In genomic region chr12:108690191-108690518, GRCh38 we compare ENCODE assay signal across 10 cellular contexts. TPM values are rescaled to one million over a fixed set of nuclear protein-coding genes. Genes with fewer than 3 reads are reported as not detected.
DNase-seq lines count a peak whose midpoint lies in the region; ATAC-seq, FAIRE-seq and TF ChIP-seq lines count a peak whose summit lies in the region.
"Had no signal": no experiment of that assay in that cellular context is flagged by ENCODE, and none has a peak within 500 bp of the region (broad histone marks: within the 10 kb centered on the region; RNA-seq: fewer than 3 reads in every experiment).

No MANE protein-coding gene starts in this region.

- peak overlapping the region; percentile 88 for H3K4me2 ChIP-seq in K562 (ENCODE audit: insufficient read depth, low read length)

- H2AFZ ChIP-seq in K562 (ENCODE audit: low read depth, low read length): no peak overlapping the region

- no peaks in the 10 kb centered on the region for H3K9me3 ChIP-seq in heart left ventricle
- no peaks in the 10 kb centered on the region for H3K9me3 ChIP-seq in K562 (replicated peaks; ENCODE audit: control insufficient read depth, insufficient read depth, low read depth, low read length)
- H3K9me3 ChIP-seq in muscle layer of duodenum (ENCODE audit: control insufficient read depth in 1 of 2, low read length in 2 of 2): no peaks in the 10 kb centered on the region
- no peaks in the 10 kb centered on the region for H3K9me3 ChIP-seq in vagina
- H3K9me3 ChIP-seq: HAP-1 had no signal

- no peak for ATAC-seq in heart left ventricle
- ATAC-seq in left cardiac atrium: no peak
- peak; percentile 8 for ATAC-seq in K562

- FAIRE-seq in K562 (lab: Jason Lieb, UNC): no peak

- TF ChIP-seq CTCF in heart left ventricle (IDR thresholded peaks at IDR 0.05) (no peak), K562 (IDR thresholded peaks at IDR 0.05 in 2 of 3, conservative IDR thresholded peaks at IDR 0.05 in 1 of 3; ENCODE audit: insufficient read depth in 2 of 3, low read depth in 1 of 3, low read length in 3 of 3) (no peak), vagina (IDR thresholded peaks at IDR 0.05) (no peak)

- H3K27me3 ChIP-seq in heart left ventricle (no peaks in the 10 kb centered on the region), K562 (ENCODE audit: control insufficient read depth in 2 of 2, insufficient read depth in 2 of 2, low read length in 2 of 2) (no peaks in the 10 kb centered on the region), muscle layer of duodenum (ENCODE audit: low read depth, low read length) (no peaks in the 10 kb centered on the region), vagina (no peaks in the 10 kb centered on the region)

- H3K4me1 ChIP-seq in heart left ventricle (peaks cover 18 to 95% (median 73%) of the 10 kb centered on the region in 12 donors), K562 (replicated peaks in 1 of 2; ENCODE audit: control insufficient read depth in 2 of 2, insufficient read depth in 2 of 2, low read length in 2 of 2) (peaks cover 42 to 83% of the 10 kb centered on the region in 2 experiments), muscle layer of duodenum (ENCODE audit: control insufficient read depth in 1 of 2, insufficient read depth in 2 of 2, low read length in 2 of 2) (peaks cover 46 to 54% of the 10 kb centered on the region in 2 donors), vagina (peaks cover 73% of the 10 kb centered on the region)

- DNase-seq in heart left ventricle: no peak
- no peak for DNase-seq in left cardiac atrium
- DNase-seq in K562 (ENCODE audit: extremely low read depth in 1 of 4, low spot score in 3 of 4): no peak
- no peak for DNase-seq in vagina (ENCODE audit: extremely low spot score in 2 of 2)
- DNase-seq in NCI-H226: no peak
- DNase-seq in retina: no peak
- no peak for DNase-seq in hippocampal formation (lab: John Stamatoyannopoulos, UW)
- DNase-seq: activated CD8-positive, alpha-beta memory T cell treated with anti-CD3 and anti-CD28 coated beads, Interleukin-2, amount 50 U/mL, for 48 hours had no signal

- BruUV-seq in K562 (replicated peaks; lab: Mats Ljungman, UMichigan): TSS peak; percentile 82

- H3K9me1 ChIP-seq in K562 (ENCODE audit: control insufficient read depth, insufficient read depth, low read length): no peaks in the 10 kb centered on the region

- H3K9ac ChIP-seq in K562 (ENCODE audit: insufficient read depth in 1 of 2, low read depth in 2 of 2, low read length in 2 of 2): peak overlapping the region; percentile 78 to 94

- CTCF ChIA-PET in K562 (lab: Yijun Ruan, JAX; ENCODE audit: low intra/inter-chr PET ratio): interaction anchor here (1.9 kb wide), 1 partner anchor 113 kb away, joined by 10 read pairs; no protein-coding TSS in a partner anchor

- H3K4me3 ChIP-seq in heart left ventricle (peak overlapping the region in 1 of 12 donors; percentile 16), K562 (no peak overlapping the region), muscle layer of duodenum (ENCODE audit: low read depth in 1 of 2, low read length in 2 of 2) (peak overlapping the region in 1 of 2 donors; percentile 32), vagina (no peak overlapping the region)
- H3K4me3 ChIP-seq: HAP-1 had no signal

- peaks cover 0 to 10% (median 0%) of the 10 kb centered on the region in 9 donors for H3K36me3 ChIP-seq in heart left ventricle
- H3K36me3 ChIP-seq in K562 (ENCODE audit: control insufficient read depth, insufficient read depth, low read length): peaks cover 57% of the 10 kb centered on the region
- H3K36me3 ChIP-seq in muscle layer of duodenum (ENCODE audit: control insufficient read depth in 1 of 2, insufficient read depth in 2 of 2, low read length in 2 of 2): peaks cover 0 to 4% of the 10 kb centered on the region in 2 donors
- H3K36me3 ChIP-seq in vagina: no peaks in the 10 kb centered on the region

- TF ChIP-seq EP300 in K562 (IDR thresholded peaks at IDR 0.05; ENCODE audit: low read length): no peak

- no peak; a peak in 2 of 4 replicates for TF ChIP-seq RAD21 in K562 (CRISPR knock-in tag; conservative IDR thresholded peaks at IDR 0.05 in 1 of 2, IDR thresholded peaks at IDR 0.05 in 1 of 2)

- H4K20me1 ChIP-seq in K562 (replicated peaks; ENCODE audit: control insufficient read depth, insufficient read depth, low read length): no peaks in the 10 kb centered on the region

- peaks cover 86% of the 10 kb centered on the region for H3K79me2 ChIP-seq in K562 (ENCODE audit: control insufficient read depth, insufficient read depth, low read length)

- H3K27ac ChIP-seq in heart left ventricle (peak overlapping the region; percentile 84 to 96 (median 94)), K562 (ENCODE audit: extremely low read depth, low read depth, low read length) (peak overlapping the region; percentile 99), muscle layer of duodenum (ENCODE audit: low read length) (peak overlapping the region; percentile 98), vagina (peak overlapping the region; percentile 89)

- POLR2A ChIA-PET in K562 (lab: Yijun Ruan, JAX): interaction anchor here (0.6 to 4.8 kb wide), 16 partner anchors 9 to 1072 kb away, joined by 3 to 33 read pairs (median 4); no protein-coding TSS in a partner anchor

- TF ChIP-seq POLR2A in heart left ventricle (IDR thresholded peaks at IDR 0.05) (no peak), K562 (conservative IDR thresholded peaks at IDR 0.05) (peak; percentile 41; the same call in 1 of the 2 replicates), vagina (IDR thresholded peaks at IDR 0.05) (no peak)

- intact Hi-C loops in heart left ventricle (cut with DNase I): loop anchor here in 8 of 10 donors (2.0 to 5.0 kb wide), 5 partner anchors 37 to 113 kb away; partner anchors contain the start of gene CORO1C (in 7 of the 8)
- intact Hi-C loops in left cardiac atrium (cut with DNase I): loop anchor here in 1 of 2 donors (2.0 kb wide), 1 partner anchor 41 kb away; the partner anchor contains the start of gene CORO1C
- intact Hi-C loops in K562 (cut with micrococcal nuclease): loop anchor here (1.0 to 5.0 kb wide), 4 partner anchors 39 to 127 kb away; partner anchors contain the start of genes ISCU and SELPLG
- intact Hi-C loops in vagina (cut with DNase I): no loop called here

- in situ Hi-C loops in K562 (cut with MboI): no loop called here

TF ChIP-seq in K562, 482 proteins besides CTCF, POLR2A, EP300 and RAD21 (continues in another document):
- TF ChIP-seq SRF (CRISPR knock-in tag; IDR thresholded peaks at IDR 0.05) (no peak; a peak in 1 of 4 replicates), ZNF165 (CRISPR knock-in tag; IDR thresholded peaks at IDR 0.05; ENCODE audit: borderline replicate concordance) (peak; percentile 83; the same call in 1 of the 2 replicates), E2F3 (CRISPR knock-in tag; IDR thresholded peaks at IDR 0.05) (0 out of 2 replicates have a peak, but pooled peaks have one; percentile 58), U2AF1 (optimal IDR thresholded peaks at IDR 0.05; ENCODE audit: low read depth, low read length) (no peak)

RNA-seq across cellular contexts. Expression of gene CORO1C, which starts 41.2 kb away (rescaled TPM):
- total RNA-seq in heart left ventricle (100 to 1,000 TPM in 1 of 9 donors, 10 to 100 TPM in 8; 48.3 to 119 (median 68.5) TPM), left cardiac atrium (100 to 1,000 TPM in 1 of 2 donors, 10 to 100 TPM in 1; 95.0 to 109 TPM), K562 (2014; rRNA removed) (118 and 123 TPM in 2 replicates), K562 (2014; rRNA removed; fragmentation: Illumina TruSeq; extraction: Trizol) (154 and 166 TPM in 2 replicates), K562 (2015; rRNA removed; fragmentation: Illumina TruSeq; extraction: Trizol) (141 and 147 TPM in 2 replicates), K562 (2021) (206 TPM in 2 replicates), vagina (189 TPM)
- polyA plus RNA-seq in heart left ventricle (10 to 100 TPM; 18.3 to 55.2 TPM), K562 (2011; rRNA removed) (265 and 280 TPM in 2 replicates), K562 (2014; fragmentation: Illumina TruSeq; extraction: Trizol) (142 and 159 TPM in 2 replicates), K562 (2014; fragmentation: Nextera tagmentation; extraction: Ambion mirVana) (10 to 100 TPM; 55.2 to 68.6 TPM), K562 (2014; rRNA removed) (125 and 150 TPM in 2 replicates)
- total RNA-seq in K562 (2011; cell fraction: chromatin; rRNA removed; ENCODE audit: low replicate concordance): 275 and 365 TPM in 2 replicates
- total RNA-seq in K562 (2011; cell fraction: nucleolus; rRNA removed): 109 and 134 TPM in 2 replicates
- 215 and 268 TPM in 2 replicates for total RNA-seq in K562 (2011; cell fraction: nucleoplasm; rRNA removed)
- polyA plus RNA-seq in K562 (2011; cell fraction: cytosol; rRNA removed): 140 and 201 TPM in 2 replicates
- polyA plus RNA-seq in K562 (2011; cell fraction: nucleus; rRNA removed): 132 and 151 TPM in 2 replicates
- 106 and 126 TPM in 2 replicates for polyA plus RNA-seq in K562 (2012)
- polyA minus RNA-seq in K562 (2011; rRNA and poly(A)+ RNA removed): 667 and 775 TPM in 2 replicates
- polyA minus RNA-seq in K562 (2011; cell fraction: cytosol; rRNA and poly(A)+ RNA removed): 210 and 245 TPM in 2 replicates
- 85.0 and 160 TPM in 2 replicates for polyA minus RNA-seq in K562 (2011; cell fraction: nucleus; rRNA and poly(A)+ RNA removed)

RNA-seq across cellular contexts. Expression of gene SELPLG, which starts 56.5 kb away (rescaled TPM):
- 10 to 100 TPM in 2 of 9 donors, 1 to 10 TPM in 7; 1.1 to 26.7 (median 4.0) TPM for total RNA-seq in heart left ventricle
- polyA plus RNA-seq in heart left ventricle: 1 to 10 TPM; 1.0 to 4.5 TPM
- 10 to 100 TPM in 1 of 2 donors, 1 to 10 TPM in 1; 4.5 to 12.5 TPM for total RNA-seq in left cardiac atrium
- total RNA-seq in K562 (2011; cell fraction: chromatin; rRNA removed; ENCODE audit: low replicate concordance): 0.35 and 0.79 TPM in 2 replicates
- 1.1 and 1.5 TPM in 2 replicates for total RNA-seq in K562 (2011; cell fraction: nucleolus; rRNA removed)
- total RNA-seq in K562 (2011; cell fraction: nucleoplasm; rRNA removed): 0.59 and 0.69 TPM in 2 replicates
- total RNA-seq in K562 (2014; rRNA removed): 1.7 and 3.4 TPM in 2 replicates
- 0.54 and 0.76 TPM in 2 replicates for total RNA-seq in K562 (2014; rRNA removed; fragmentation: Illumina TruSeq; extraction: Trizol)
- 10.2 TPM in 2 replicates for total RNA-seq in K562 (2015; rRNA removed; fragmentation: Illumina TruSeq; extraction: Trizol)
- total RNA-seq in K562 (2021): 2.2 and 2.5 TPM in 2 replicates
- polyA plus RNA-seq in K562 (2011; rRNA removed): 1.4 and 1.6 TPM in 2 replicates
- polyA plus RNA-seq in K562 (2011; cell fraction: cytosol; rRNA removed): 1.9 and 6.8 TPM in 2 replicates
- polyA plus RNA-seq in K562 (2011; cell fraction: nucleus; rRNA removed): 0.60 and 0.92 TPM in 2 replicates
- polyA plus RNA-seq in K562 (2012): 9.4 and 9.9 TPM in 2 replicates
- polyA plus RNA-seq in K562 (2014; fragmentation: Illumina TruSeq; extraction: Trizol): 3.3 and 3.9 TPM in 2 replicates
- polyA plus RNA-seq in K562 (2014; fragmentation: Nextera tagmentation; extraction: Ambion mirVana): under 1 TPM; 0.22 to 0.34 TPM
- 1.2 and 2.8 TPM in 2 replicates for polyA plus RNA-seq in K562 (2014; rRNA removed)
- polyA minus RNA-seq in K562 (2011; rRNA and poly(A)+ RNA removed): 0.48 and 1.1 TPM in 2 replicates
- 0.91 and 0.95 TPM in 2 replicates for polyA minus RNA-seq in K562 (2011; cell fraction: cytosol; rRNA and poly(A)+ RNA removed)
- polyA minus RNA-seq in K562 (2011; cell fraction: nucleus; rRNA and poly(A)+ RNA removed): 0.27 and 0.44 TPM in 2 replicates
- total RNA-seq in vagina: 14.2 TPM
